31 cellular contexts compared by ENCODE assay signal in the genomic region with DNA sequence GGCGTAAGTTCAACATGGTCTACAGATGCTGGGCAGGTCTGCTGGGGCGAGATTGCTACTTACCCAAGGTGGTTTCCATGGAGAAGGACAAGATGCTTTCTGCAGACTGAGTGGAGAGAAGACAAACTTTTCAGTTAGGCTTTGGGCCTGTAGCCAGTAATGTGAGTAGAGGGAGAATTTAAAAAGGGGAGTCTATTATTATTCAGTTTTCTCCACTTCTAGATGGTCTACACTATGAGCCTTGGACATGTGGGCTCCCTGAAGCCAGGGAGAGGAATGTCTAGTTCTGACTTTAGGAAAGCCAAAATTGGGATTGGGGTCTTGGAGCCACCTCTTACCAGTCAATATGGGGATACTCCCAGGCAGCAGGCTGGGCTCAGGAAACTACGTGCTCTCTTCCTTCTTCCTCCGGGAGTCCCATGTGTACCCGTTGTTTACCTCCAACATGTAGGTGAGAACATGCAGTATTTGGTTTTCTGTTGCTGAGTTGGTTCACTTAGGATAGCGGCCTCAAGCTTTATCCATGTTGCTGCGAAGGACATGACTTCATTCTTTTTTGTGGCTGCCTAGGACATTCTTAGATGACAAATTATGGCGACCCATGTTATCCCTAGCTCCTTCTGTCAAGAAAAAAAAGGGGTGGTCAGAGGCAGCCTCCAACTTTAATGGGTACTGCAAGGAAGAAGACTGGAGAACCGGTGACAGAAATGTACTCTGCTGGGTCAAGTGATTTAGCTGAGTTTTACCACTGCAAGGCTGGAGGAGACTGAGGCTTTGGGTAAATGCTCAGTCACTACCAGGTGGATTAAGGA. TPM values are rescaled to one million over a fixed set of nuclear protein-coding genes. Genes with fewer than 3 reads are reported as not detected.
"Had no signal": no experiment of that assay in that cellular context is flagged by ENCODE, and none has a peak within 500 bp of the region (broad histone marks: within the 10 kb centered on the region; RNA-seq: fewer than 3 reads in every experiment).

No MANE protein-coding gene starts in this region.

- ATAC-seq: stimulated activated effector memory CD8-positive, alpha-beta T cell treated with anti-CD3 and anti-CD28 coated beads, Interleukin-12 subunit alpha, Interleukin-12 subunit beta, amount 100 ng/mL, for 72 hours; stimulated activated memory B cell treated with anti-CD40 and anti-IgM and Interleukin-4, amounts not matched to agents 10 μg/mL and 1 μg/mL and 100 μg/mL, for 72 hours; stimulated activated naive B cell treated with anti-CD40 and anti-IgM and Interleukin-4, amounts not matched to agents 10 μg/mL and 1 μg/mL and 100 μg/mL, for 72 hours; stimulated activated naive CD8-positive, alpha-beta T cell treated with anti-CD3 and anti-CD28 coated beads, Interleukin-15, amount 100 ng/mL, for 72 hours; stimulated activated naive CD8-positive, alpha-beta T cell treated with anti-CD3 and anti-CD28 coated beads, Interleukin-15, Interleukin-2, amounts not matched to agents 100 U/mL and 50 U/mL, for 24 hours; upper lobe of right lung had no signal

- FAIRE-seq: urothelium cell line had no signal

- H3K36me3 ChIP-seq: stomach, suprapubic skin, thoracic aorta, thyroid gland, tibial artery, tibial nerve, transverse colon, upper lobe of left lung, upper lobe of right lung, uterus, vagina had no signal

- H3K4me3 ChIP-seq: stomach, suprapubic skin, testis, thoracic aorta, thyroid gland, tibial artery, tibial nerve, transverse colon, upper lobe of left lung, upper lobe of right lung, uterus, vagina had no signal

- H3K27ac ChIP-seq: stomach, suprapubic skin, testis, thoracic aorta, thyroid gland, tibial artery, tibial nerve, transverse colon, upper lobe of left lung, upper lobe of right lung, uterus, vagina had no signal

- H3K27me3 ChIP-seq: testis, thyroid gland, tibial nerve, transverse colon, upper lobe of left lung, uterus, vagina had no signal

- H3K9me3 ChIP-seq: suprapubic skin, testis, thoracic aorta, thyroid gland, tibial artery, tibial nerve, transverse colon, upper lobe of left lung, upper lobe of right lung, uterus, vagina had no signal

- DNase-seq: stimulated activated CD4-positive, alpha-beta T cell treated with anti-CD3 and anti-CD28 coated beads, Interleukin-2, amount 100 ng/mL, for 48 hours; stimulated activated CD4-positive, alpha-beta T cell treated with anti-CD3 and anti-CD28 coated beads, Interleukin-4, amount 100 ng/mL, for 1 hour; stimulated activated CD4-positive, alpha-beta T cell treated with anti-CD3 and anti-CD28 coated beads, Interleukin-4, amount 100 ng/mL, for 24 hours; stimulated activated CD4-positive, alpha-beta T cell treated with anti-CD3 and anti-CD28 coated beads, Interleukin-4, amount 100 ng/mL, for 4 hours; stimulated activated CD8-positive, alpha-beta memory T cell treated with anti-CD3 and anti-CD28 coated beads, Interleukin-4, amount 100 ng/mL, for 48 hours; stimulated activated naive B cell treated with anti-CD40 and anti-IgM and Interleukin-4, amounts not matched to agents 10 μg/mL and 1 μg/mL and 100 μg/mL, for 72 hours; stimulated activated naive CD4-positive, alpha-beta T cell; stimulated activated naive CD4-positive, alpha-beta T cell treated with Interleukin-2 at 50 U/mL for 16 hours; stimulated activated naive CD8-positive, alpha-beta T cell treated with anti-CD3 and anti-CD28 coated beads, Interleukin-15, amount 100 ng/mL, for 72 hours; stimulated activated naive CD8-positive, alpha-beta T cell treated with anti-CD3 and anti-CD28 coated beads, Interleukin-15, Interleukin-2, amounts not matched to agents 100 U/mL and 50 U/mL, for 24 hours; stomach; substantia nigra; testis; thyroid gland; tibial artery; transverse colon; trophoblast cell; upper lobe of left lung; upper lobe of right lung; uterus had no signal

- H3K4me1 ChIP-seq: stomach, suprapubic skin, testis, thyroid gland, tibial artery, tibial nerve, transverse colon, upper lobe of left lung, upper lobe of right lung, uterus, vagina had no signal

RNA-seq across cellular contexts. Expression of a gene that starts 14.7 kb away (rescaled TPM):
- total RNA-seq: stomach, subcutaneous adipose tissue, suprapubic skin, temporal lobe, thoracic aorta, thyroid gland, transverse colon, upper lobe of left lung, upper lobe of right lung, ureter, urinary bladder, uterus, vagina had no signal
- polyA plus RNA-seq: stomach, urinary bladder had no signal

RNA-seq across cellular contexts. Expression of a gene that starts 24.3 kb away (rescaled TPM):
- total RNA-seq: stomach, subcutaneous adipose tissue, suprapubic skin, temporal lobe, thoracic aorta, tibial nerve, upper lobe of right lung, ureter, urinary bladder, vagina had no signal
- polyA plus RNA-seq: stomach, urinary bladder had no signal

RNA-seq across cellular contexts. Expression of a gene that starts 26.3 kb away (rescaled TPM):
- total RNA-seq: thoracic aorta had no signal
